Comparison of ENCODE assay signal across 1 cellular context in genomic region chr5:123036391-123037103, GRCh38.
TF ChIP-seq lines count a peak whose summit lies in the region.

Gene PPIC (minus strand): TSS chr5:123036725. CDS start chr5:123036625, 100 bp downstream.

TF ChIP-seq in HEK293, 187 proteins besides CTCF, POLR2A, EP300 and RAD21 (continued from another document and continues in another):
- 0 out of 2 replicates have a peak, but pooled peaks have one; percentile 51 for TF ChIP-seq ZNF843 (tag by site-specific recombination; IDR thresholded peaks at IDR 0.05)
- TF ChIP-seq ZBTB11 (tag by site-specific recombination; conservative IDR thresholded peaks at IDR 0.05; ENCODE audit: low read depth): peak; percentile 50; the same call in 1 of the 2 replicates
- TF ChIP-seq ZNF510 (tag by site-specific recombination; IDR thresholded peaks at IDR 0.05; ENCODE audit: insufficient replicate concordance): no peak
- no peak for TF ChIP-seq ZNF266 (tag by site-specific recombination; IDR thresholded peaks at IDR 0.05; ENCODE audit: low read depth)
- TF ChIP-seq ZNF501 (tag by site-specific recombination; IDR thresholded peaks at IDR 0.05): peak; percentile 69
- no peak for TF ChIP-seq ZNF624 (tag by site-specific recombination; IDR thresholded peaks at IDR 0.05)
- no peak for TF ChIP-seq ZNF184 (tag by site-specific recombination; IDR thresholded peaks at IDR 0.05)
- peak; percentile 93; the same call in 1 of the 2 replicates for TF ChIP-seq MZF1 (tag by site-specific recombination; IDR thresholded peaks at IDR 0.05; ENCODE audit: borderline replicate concordance)
- no peak for TF ChIP-seq SALL2 (tag by site-specific recombination; IDR thresholded peaks at IDR 0.05; ENCODE audit: borderline replicate concordance)
- no peak for TF ChIP-seq ZNF792 (tag by site-specific recombination; IDR thresholded peaks at IDR 0.05)
- TF ChIP-seq BCL11B (tag by site-specific recombination; IDR thresholded peaks at IDR 0.05; ENCODE audit: low read depth): no peak
- no peak; the same call in 1 of the 2 replicates for TF ChIP-seq ZFP37 (tag by site-specific recombination; IDR thresholded peaks at IDR 0.05)
- no peak for TF ChIP-seq ZNF830 (tag by site-specific recombination; IDR thresholded peaks at IDR 0.05; ENCODE audit: low read depth)
- TF ChIP-seq SP2 (tag by site-specific recombination; IDR thresholded peaks at IDR 0.05): peak; percentile 39
- TF ChIP-seq ZNF791 (tag by site-specific recombination; IDR thresholded peaks at IDR 0.05): no peak
- TF ChIP-seq ZFHX2 (tag by site-specific recombination; conservative IDR thresholded peaks at IDR 0.05): peak; percentile 52
- TF ChIP-seq ZNF426 (tag by site-specific recombination; IDR thresholded peaks at IDR 0.05): no peak
- 0 out of 2 replicates have a peak, but pooled peaks have one; percentile 71 for TF ChIP-seq KLF17 (tag by site-specific recombination; IDR thresholded peaks at IDR 0.05)
- no peak for TF ChIP-seq ZNF132 (tag by site-specific recombination; IDR thresholded peaks at IDR 0.05; ENCODE audit: borderline replicate concordance)
- peak; percentile 70; the same call in 1 of the 2 replicates for TF ChIP-seq GLIS2 (tag by site-specific recombination; IDR thresholded peaks at IDR 0.05)
- TF ChIP-seq ZFP41 (tag by site-specific recombination; IDR thresholded peaks at IDR 0.05; ENCODE audit: borderline replicate concordance): no peak
- no peak for TF ChIP-seq ZNF416 (tag by site-specific recombination; IDR thresholded peaks at IDR 0.05)
- peak; percentile 88 for TF ChIP-seq ZBTB20 (tag by site-specific recombination; IDR thresholded peaks at IDR 0.05)
- no peak for TF ChIP-seq ZNF571 (tag by site-specific recombination; IDR thresholded peaks at IDR 0.05)
- TF ChIP-seq ZNF488 (tag by site-specific recombination; IDR thresholded peaks at IDR 0.05): no peak
- TF ChIP-seq ZNF2 (tag by site-specific recombination; IDR thresholded peaks at IDR 0.05): peak; percentile 50; the same call in 1 of the 2 replicates
- TF ChIP-seq ZNF530 (tag by site-specific recombination; IDR thresholded peaks at IDR 0.05; ENCODE audit: low read depth): no peak
- TF ChIP-seq ZNF23 (tag by site-specific recombination; IDR thresholded peaks at IDR 0.05; ENCODE audit: borderline replicate concordance): no peak
- no peak for TF ChIP-seq REST (tag by site-specific recombination; IDR thresholded peaks at IDR 0.05)
- TF ChIP-seq ZNF138 (tag by site-specific recombination; IDR thresholded peaks at IDR 0.05; ENCODE audit: borderline replicate concordance): no peak
- no peak for TF ChIP-seq ZNF654 (tag by site-specific recombination; IDR thresholded peaks at IDR 0.05; ENCODE audit: low read depth)
- TF ChIP-seq KLF8 (tag by site-specific recombination; IDR thresholded peaks at IDR 0.05): peak; percentile 88
- no peak for TF ChIP-seq TCF7L2 (IDR thresholded peaks at IDR 0.05; ENCODE audit: borderline replicate concordance, low read depth, low read length)
- TF ChIP-seq MYNN (tag by site-specific recombination; IDR thresholded peaks at IDR 0.05; ENCODE audit: borderline replicate concordance): no peak
- TF ChIP-seq PRDM6 (tag by site-specific recombination; IDR thresholded peaks at IDR 0.05): no peak
- no peak; the same call in 1 of the 2 replicates for TF ChIP-seq HIC1 (tag by site-specific recombination; IDR thresholded peaks at IDR 0.05)
- no peak for TF ChIP-seq ZNF544 (tag by site-specific recombination; IDR thresholded peaks at IDR 0.05)
- no peak for TF ChIP-seq ZNF513 (tag by site-specific recombination; IDR thresholded peaks at IDR 0.05)
- TF ChIP-seq ZNF350 (tag by site-specific recombination; IDR thresholded peaks at IDR 0.05): no peak
- TF ChIP-seq ZNF677 (tag by site-specific recombination; IDR thresholded peaks at IDR 0.05): no peak
- peak; percentile 89 for TF ChIP-seq ZNF335 (tag by site-specific recombination; conservative IDR thresholded peaks at IDR 0.05)
- TF ChIP-seq WT1 (tag by site-specific recombination; IDR thresholded peaks at IDR 0.05): peak; percentile 25; the same call in 1 of the 2 replicates
- no peak for TF ChIP-seq YY2 (tag by site-specific recombination; IDR thresholded peaks at IDR 0.05)
- no peak for TF ChIP-seq HOXD13 (CRISPR knock-in tag; IDR thresholded peaks at IDR 0.05; ENCODE audit: borderline replicate concordance)
- no peak for TF ChIP-seq ZNF140 (tag by site-specific recombination; IDR thresholded peaks at IDR 0.05)
- no peak for TF ChIP-seq ZNF155 (tag by site-specific recombination; IDR thresholded peaks at IDR 0.05)
- no peak for TF ChIP-seq OVOL3 (tag by site-specific recombination; IDR thresholded peaks at IDR 0.05)
- TF ChIP-seq ZNF701 (tag by site-specific recombination; IDR thresholded peaks at IDR 0.05): no peak
- TF ChIP-seq ZNF423 (tag by site-specific recombination; IDR thresholded peaks at IDR 0.05): no peak
- TF ChIP-seq ZNF621 (tag by site-specific recombination; IDR thresholded peaks at IDR 0.05): no peak
- no peak for TF ChIP-seq ZNF274 (IDR thresholded peaks at IDR 0.05; ENCODE audit: low read length)
- TF ChIP-seq ZNF274 (tag by site-specific recombination; IDR thresholded peaks at IDR 0.05; ENCODE audit: borderline replicate concordance): no peak
- no peak for TF ChIP-seq ZNF26 (tag by site-specific recombination; IDR thresholded peaks at IDR 0.05)
- no peak for TF ChIP-seq ZNF302 (tag by site-specific recombination; IDR thresholded peaks at IDR 0.05; ENCODE audit: low read depth)
- TF ChIP-seq ZNF596 (tag by site-specific recombination; IDR thresholded peaks at IDR 0.05): no peak
- no peak for TF ChIP-seq ZNF239 (tag by site-specific recombination; IDR thresholded peaks at IDR 0.05)
- TF ChIP-seq ZNF169 (tag by site-specific recombination; IDR thresholded peaks at IDR 0.05): no peak
- TF ChIP-seq ZNF248 (tag by site-specific recombination; IDR thresholded peaks at IDR 0.05): no peak
- TF ChIP-seq ZNF585B (tag by site-specific recombination; IDR thresholded peaks at IDR 0.05): no peak; the same call in 1 of the 2 replicates
